In genomic region chr15:68305420-68305871, GRCh38 we compare ENCODE assay signal across 12 cellular contexts. TPM values are rescaled to one million over a fixed set of nuclear protein-coding genes. Genes with fewer than 3 reads are reported as not detected.
DNase-seq lines count a peak whose midpoint lies in the region; ATAC-seq and TF ChIP-seq lines count a peak whose summit lies in the region.
"Had no signal": no experiment of that assay in that cellular context is flagged by ENCODE, and none has a peak within 500 bp of the region (broad histone marks: within the 10 kb centered on the region; RNA-seq: fewer than 3 reads in every experiment).

No MANE protein-coding gene starts in this region.

- H3K9me3 ChIP-seq in HEK293 (ENCODE audit: control insufficient read depth, insufficient read depth, low read depth, low read length) (no peaks in the 10 kb centered on the region), adrenal gland (replicated peaks in 1 of 3) (no peaks in the 10 kb centered on the region), iPS-20b (ENCODE audit: insufficient read depth, low read depth, low read length) (no peaks in the 10 kb centered on the region), spleen (no peaks in the 10 kb centered on the region)

- DNase-seq in adrenal gland = peak in 4 of 7 donors; percentile 11 to 44 (median 18)
- DNase-seq in spleen = peak; percentile 56
- DNase-seq in stimulated activated CD4-positive, alpha-beta T cell treated with anti-CD3 and anti-CD28 coated beads, Interleukin-2, amount 100 ng/mL, for 24 hours = no peak
- DNase-seq: DMS79, NCI-H2107, NCI-H524 treated with DMSO at 0.1 percent for 48 hours had no signal

- H3K4me1 ChIP-seq in HEK293 (ENCODE audit: control insufficient read depth, insufficient read depth, low read length) (no peaks in the 10 kb centered on the region), adrenal gland (replicated peaks in 1 of 2) (peaks cover 0 to 18% of the 10 kb centered on the region in 2 donors), iPS-20b (ENCODE audit: insufficient read depth, low read length) (peaks cover 21% of the 10 kb centered on the region), spleen (peaks cover 0 to 20% (median 10%) of the 10 kb centered on the region in 6 donors)

- no peak for TF ChIP-seq CTCF in HEK293 (tag by site-specific recombination; IDR thresholded peaks at IDR 0.05)
- no peak for TF ChIP-seq CTCF in adrenal gland (IDR thresholded peaks at IDR 0.05)
- TF ChIP-seq CTCF in spleen (IDR thresholded peaks at IDR 0.05 in 8 of 11, conservative IDR thresholded peaks at IDR 0.05 in 3 of 11) = no peak

- H3K4me3 ChIP-seq in HEK293 (ENCODE audit: low read depth, low read length) = no peak overlapping the region
- H3K4me3 ChIP-seq in adrenal gland = no peak overlapping the region
- H3K4me3 ChIP-seq in iPS-20b (ENCODE audit: low read length) = no peak overlapping the region
- H3K4me3 ChIP-seq in spleen = no peak overlapping the region

- WGBS in adrenal gland, 4 donors = 54 to 84% (median 75%) methylated on average over 3 to 6 of the region's 6 CpGs
- WGBS in spleen, 5 donors = 71 to 88% (median 76%) methylated on average over 6 of the region's 6 CpGs

- no peaks in the 10 kb centered on the region for H3K36me3 ChIP-seq in HEK293 (ENCODE audit: control insufficient read depth in 2 of 2, insufficient read depth in 1 of 2, low read length in 2 of 2)
- H3K36me3 ChIP-seq in adrenal gland (replicated peaks in 1 of 2) = no peaks in the 10 kb centered on the region
- no peaks in the 10 kb centered on the region for H3K36me3 ChIP-seq in iPS-20b (ENCODE audit: insufficient read depth, low read depth, low read length)
- H3K36me3 ChIP-seq in spleen = no peaks in the 10 kb centered on the region
- H3K36me3 ChIP-seq: neural progenitor cell had no signal

- H3K27me3 ChIP-seq in adrenal gland (no peaks in the 10 kb centered on the region), iPS-20b (ENCODE audit: insufficient read depth, low read length) (no peaks in the 10 kb centered on the region), spleen (replicated peaks in 1 of 7) (peaks cover 0 to 6% (median 0%) of the 10 kb centered on the region in 7 donors)
- H3K27me3 ChIP-seq: neural progenitor cell had no signal

- no peak overlapping the region for H3K27ac ChIP-seq in HEK293 (ENCODE audit: extremely low read depth, low read depth, low read length)
- no peak overlapping the region for H3K27ac ChIP-seq in adrenal gland
- H3K27ac ChIP-seq in iPS-20b (ENCODE audit: low read length) = no peak overlapping the region
- no peak overlapping the region for H3K27ac ChIP-seq in spleen
- H3K27ac ChIP-seq: neural progenitor cell, VCaP had no signal

- CTCF ChIA-PET in HEK293 (lab: Yijun Ruan, JAX) = interaction anchor here (0.6 to 7.2 kb wide), 12 partner anchors 11 to 527 kb away, joined by 3 to 158 read pairs (median 6); no protein-coding TSS in a partner anchor

- POLR2A ChIA-PET in HEK293 (lab: Yijun Ruan, JAX) = interaction anchor here (1.6 kb wide), 1 partner anchor 24 kb away, joined by 6 read pairs; no protein-coding TSS in a partner anchor

- ATAC-seq in GM18519 (IDR thresholded peaks at IDR 0.05; ENCODE audit: low FRiP score, unreplicated experiment) (no peak), GM19023 (IDR thresholded peaks at IDR 0.05; ENCODE audit: unreplicated experiment) (no peak)

- intact Hi-C loops in adrenal gland (cut with DNase I) (loop anchor here in 1 of 2 donors (10.0 kb wide), 3 partner anchors 51 to 369 kb away; no protein-coding TSS in a partner anchor), spleen (cut with DNase I; ENCODE audit: low total_unique reads) (loop anchor here (5.0 to 10.0 kb wide), 2 partner anchors 51 to 77 kb away; no protein-coding TSS in a partner anchor)

- TF ChIP-seq POLR2A in adrenal gland (IDR thresholded peaks at IDR 0.05) = no peak
- TF ChIP-seq POLR2A in spleen (IDR thresholded peaks at IDR 0.05) = no peak

- H3K9ac ChIP-seq in iPS-20b (ENCODE audit: low read depth, low read length) = peak overlapping the region; percentile 29; the same call in 1 of the 2 replicates
- H3K9ac ChIP-seq: neural progenitor cell had no signal

TF ChIP-seq in HEK293, 187 proteins besides CTCF, POLR2A, EP300 and RAD21:
- TF ChIP-seq ZNF211 (tag by site-specific recombination; IDR thresholded peaks at IDR 0.05; ENCODE audit: low read depth) (no peak), ZBTB1 (tag by site-specific recombination; IDR thresholded peaks at IDR 0.05) (no peak), ZSCAN16 (tag by site-specific recombination; IDR thresholded peaks at IDR 0.05) (0 out of 2 replicates have a peak, but pooled peaks have one; percentile 17), ZNF658 (tag by site-specific recombination; IDR thresholded peaks at IDR 0.05) (no peak), ZNF707 (tag by site-specific recombination; IDR thresholded peaks at IDR 0.05) (no peak), ZNF837 (tag by site-specific recombination; IDR thresholded peaks at IDR 0.05) (no peak), ZNF274 (IDR thresholded peaks at IDR 0.05; ENCODE audit: low read length) (no peak), ZNF274 (tag by site-specific recombination; IDR thresholded peaks at IDR 0.05; ENCODE audit: borderline replicate concordance) (no peak), YY2 (tag by site-specific recombination; IDR thresholded peaks at IDR 0.05) (no peak), ZNF585B (tag by site-specific recombination; IDR thresholded peaks at IDR 0.05) (no peak), SCRT1 (tag by site-specific recombination; IDR thresholded peaks at IDR 0.05; ENCODE audit: borderline replicate concordance) (no peak), ZNF112 (tag by site-specific recombination; IDR thresholded peaks at IDR 0.05) (no peak), GLIS2 (tag by site-specific recombination; IDR thresholded peaks at IDR 0.05) (no peak), MZF1 (tag by site-specific recombination; IDR thresholded peaks at IDR 0.05; ENCODE audit: borderline replicate concordance) (no peak), ZNF132 (tag by site-specific recombination; IDR thresholded peaks at IDR 0.05; ENCODE audit: borderline replicate concordance) (no peak), ZNF664 (tag by site-specific recombination; IDR thresholded peaks at IDR 0.05) (peak; percentile 86; the same call in 1 of the 2 replicates), ZBTB20 (tag by site-specific recombination; IDR thresholded peaks at IDR 0.05) (no peak), ZBTB21 (tag by site-specific recombination; IDR thresholded peaks at IDR 0.05) (no peak), ZNF366 (tag by site-specific recombination; conservative IDR thresholded peaks at IDR 0.05) (no peak), ZNF654 (tag by site-specific recombination; IDR thresholded peaks at IDR 0.05; ENCODE audit: low read depth) (no peak), ZNF777 (tag by site-specific recombination; IDR thresholded peaks at IDR 0.05; ENCODE audit: borderline replicate concordance) (no peak), ZNF624 (tag by site-specific recombination; IDR thresholded peaks at IDR 0.05) (no peak)
- TF ChIP-seq, protein P1, sequence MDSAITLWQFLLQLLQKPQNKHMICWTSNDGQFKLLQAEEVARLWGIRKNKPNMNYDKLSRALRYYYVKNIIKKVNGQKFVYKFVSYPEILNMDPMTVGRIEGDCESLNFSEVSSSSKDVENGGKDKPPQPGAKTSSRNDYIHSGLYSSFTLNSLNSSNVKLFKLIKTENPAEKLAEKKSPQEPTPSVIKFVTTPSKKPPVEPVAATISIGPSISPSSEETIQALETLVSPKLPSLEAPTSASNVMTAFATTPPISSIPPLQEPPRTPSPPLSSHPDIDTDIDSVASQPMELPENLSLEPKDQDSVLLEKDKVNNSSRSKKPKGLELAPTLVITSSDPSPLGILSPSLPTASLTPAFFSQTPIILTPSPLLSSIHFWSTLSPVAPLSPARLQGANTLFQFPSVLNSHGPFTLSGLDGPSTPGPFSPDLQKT (IDR thresholded peaks at IDR 0.05; ENCODE audit: borderline replicate concordance, low read depth, low read length) = no peak
- TF ChIP-seq, protein P2, sequence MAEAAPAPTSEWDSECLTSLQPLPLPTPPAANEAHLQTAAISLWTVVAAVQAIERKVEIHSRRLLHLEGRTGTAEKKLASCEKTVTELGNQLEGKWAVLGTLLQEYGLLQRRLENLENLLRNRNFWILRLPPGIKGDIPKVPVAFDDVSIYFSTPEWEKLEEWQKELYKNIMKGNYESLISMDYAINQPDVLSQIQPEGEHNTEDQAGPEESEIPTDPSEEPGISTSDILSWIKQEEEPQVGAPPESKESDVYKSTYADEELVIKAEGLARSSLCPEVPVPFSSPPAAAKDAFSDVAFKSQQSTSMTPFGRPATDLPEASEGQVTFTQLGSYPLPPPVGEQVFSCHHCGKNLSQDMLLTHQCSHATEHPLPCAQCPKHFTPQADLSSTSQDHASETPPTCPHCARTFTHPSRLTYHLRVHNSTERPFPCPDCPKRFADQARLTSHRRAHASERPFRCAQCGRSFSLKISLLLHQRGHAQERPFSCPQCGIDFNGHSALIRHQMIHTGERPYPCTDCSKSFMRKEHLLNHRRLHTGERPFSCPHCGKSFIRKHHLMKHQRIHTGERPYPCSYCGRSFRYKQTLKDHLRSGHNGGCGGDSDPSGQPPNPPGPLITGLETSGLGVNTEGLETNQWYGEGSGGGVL (tag by site-specific recombination; IDR thresholded peaks at IDR 0.05) = 0 out of 2 replicates have a peak, but pooled peaks have one; percentile 6
- TF ChIP-seq, protein P3, sequence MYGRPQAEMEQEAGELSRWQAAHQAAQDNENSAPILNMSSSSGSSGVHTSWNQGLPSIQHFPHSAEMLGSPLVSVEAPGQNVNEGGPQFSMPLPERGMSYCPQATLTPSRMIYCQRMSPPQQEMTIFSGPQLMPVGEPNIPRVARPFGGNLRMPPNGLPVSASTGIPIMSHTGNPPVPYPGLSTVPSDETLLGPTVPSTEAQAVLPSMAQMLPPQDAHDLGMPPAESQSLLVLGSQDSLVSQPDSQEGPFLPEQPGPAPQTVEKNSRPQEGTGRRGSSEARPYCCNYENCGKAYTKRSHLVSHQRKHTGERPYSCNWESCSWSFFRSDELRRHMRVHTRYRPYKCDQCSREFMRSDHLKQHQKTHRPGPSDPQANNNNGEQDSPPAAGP (tag by site-specific recombination; IDR thresholded peaks at IDR 0.05) = 0 out of 2 replicates have a peak, but pooled peaks have one; percentile 6

RNA-seq across cellular contexts. Expression of gene FEM1B, which starts 27.9 kb away (rescaled TPM):
- 10 to 100 TPM; 25.2 to 57.7 (median 43.8) TPM for total RNA-seq in adrenal gland
- polyA plus RNA-seq in adrenal gland = 10 to 100 TPM in 1 of 3 donors, 1 to 10 TPM in 2; 7.0 to 35.7 (median 9.3) TPM
- total RNA-seq in spleen = 10 to 100 TPM; 43.5 to 63.5 (median 45.6) TPM
- 10 to 100 TPM in 1 of 3 donors, 1 to 10 TPM in 2; 6.2 to 10.4 (median 7.5) TPM for polyA plus RNA-seq in spleen

Comparison
In these comparisons a context has a peak if more than half of its experiments do, and no peak if none do; other contexts are left out.
1. DNase-seq: peak in adrenal gland (4 of 7) and spleen (single experiment); none in stimulated activated CD4-positive, alpha-beta T cell treated with anti-CD3 and anti-CD28 coated beads, Interleukin-2, amount 100 ng/mL, for 24 hours (0 of 2).